ENCODE assay signal across 32 cellular contexts in the genomic region with DNA sequence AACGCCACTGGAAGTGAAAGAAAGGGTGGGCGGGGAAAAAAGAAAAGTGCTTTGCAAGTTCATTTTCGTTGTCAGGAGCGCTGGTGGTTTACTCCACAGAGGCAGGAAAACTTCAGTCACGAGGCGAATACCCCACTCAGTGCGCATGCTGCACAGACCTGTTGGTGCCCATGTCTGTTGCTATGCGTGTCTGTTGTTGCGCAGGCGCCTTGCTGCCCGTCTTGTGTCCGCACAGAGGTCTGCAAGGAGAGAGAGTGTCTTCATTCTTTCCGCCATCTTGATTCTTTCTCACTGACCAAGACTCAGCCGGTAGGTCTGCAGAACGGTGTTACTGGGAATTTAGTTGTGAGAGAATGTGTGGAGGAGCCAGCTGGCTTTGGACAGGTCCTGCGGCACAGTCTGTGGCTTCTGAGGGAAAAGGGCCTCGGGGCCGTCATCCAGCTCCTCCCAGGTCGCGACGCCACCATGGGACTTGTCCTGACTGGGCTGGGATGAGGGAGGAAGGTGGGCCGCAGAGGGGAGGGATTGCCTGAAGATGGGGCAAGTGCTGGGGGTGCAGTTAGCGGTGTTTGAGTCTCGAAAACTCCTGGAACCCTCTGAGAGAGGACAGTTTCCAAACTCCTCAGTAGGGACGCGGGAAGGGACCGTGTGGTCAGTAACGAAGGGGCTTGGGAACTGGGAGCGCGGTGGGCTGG. TPM values are rescaled to one million over a fixed set of nuclear protein-coding genes. Genes with fewer than 3 reads are reported as not detected.
"Had no signal": no experiment of that assay in that cellular context is flagged by ENCODE, and none has a peak within 500 bp of the region (broad histone marks: within the 10 kb centered on the region; RNA-seq: fewer than 3 reads in every experiment).

A gene with protein sequence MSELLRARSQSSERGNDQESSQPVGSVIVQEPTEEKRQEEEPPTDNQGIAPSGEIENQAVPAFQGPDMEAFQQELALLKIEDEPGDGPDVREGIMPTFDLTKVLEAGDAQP (plus strand): TSS at position 224 of the 695 bp plus-strand sequence. CDS start 1,003 bp downstream, outside the sequence.

- H3K36me3 ChIP-seq: ascending aorta, breast epithelium, cardiac muscle cell, esophagus muscularis mucosa, gastrocnemius medialis, heart left ventricle had no signal

- H3K27ac ChIP-seq: ascending aorta, breast epithelium, cardiac muscle cell, esophagus muscularis mucosa, foreskin keratinocyte, gastrocnemius medialis, heart left ventricle had no signal

- H3K4me1 ChIP-seq: ascending aorta, breast epithelium, esophagus muscularis mucosa, foreskin keratinocyte, gastrocnemius medialis, heart left ventricle had no signal

- ATAC-seq: activated CD4-positive, alpha-beta T cell treated with anti-CD3 and anti-CD28 coated beads for 36 hours; activated CD8-positive, alpha-beta memory T cell treated with anti-CD3 and anti-CD28 coated beads, Interleukin-2, amount 10 ng/mL, durations not matched to agents 7 days and 5 days; activated CD8-positive, alpha-beta T cell treated with anti-CD3 and anti-CD28 coated beads, Interleukin-2, amount 10 ng/mL, durations not matched to agents 7 days and 5 days; activated naive CD4-positive, alpha-beta T cell treated with anti-CD3 and anti-CD28 coated beads, Interleukin-2, amount 50 U/mL, for 72 hours; activated T-cell treated with anti-CD3 and anti-CD28 coated beads, Interleukin-2, amount 50 U/mL, for 72 hours; foreskin keratinocyte; gastrocnemius medialis; heart left ventricle had no signal

- H3K27me3 ChIP-seq: ascending aorta, cardiac muscle cell, esophagus muscularis mucosa, foreskin keratinocyte, gastrocnemius medialis, heart left ventricle had no signal

- H3K4me3 ChIP-seq: ascending aorta, breast epithelium, cardiac muscle cell, esophagus muscularis mucosa, gastrocnemius medialis, heart left ventricle had no signal

- H3K9me3 ChIP-seq: ascending aorta, breast epithelium had no signal

- DNase-seq: activated CD4-positive, alpha-beta memory T cell treated with anti-CD3 and anti-CD28 coated beads for 36 hours; activated CD4-positive, alpha-beta T cell treated with anti-CD3 and anti-CD28 coated beads for 36 hours; activated CD4-positive, alpha-beta T cell treated with anti-CD3 and anti-CD28 coated beads, Interleukin-2, amount 10 ng/mL, durations not matched to agents 24 days and 14 days; activated CD4-positive, CD25-positive, alpha-beta regulatory T cell; activated CD4-positive, CD25-positive, alpha-beta regulatory T cell treated with anti-CD3 and anti-CD28 coated beads, Interleukin-2, amount 50 U/mL, for 72 hours; activated CD8-positive, alpha-beta memory T cell treated with anti-CD3 and anti-CD28 coated beads, Interleukin-2, amount 10 ng/mL, durations not matched to agents 7 days and 5 days; activated CD8-positive, alpha-beta memory T cell treated with anti-CD3 and anti-CD28 coated beads, Interleukin-2, amount 50 U/mL, for 4 hours; activated CD8-positive, alpha-beta T cell treated with anti-CD3 and anti-CD28 coated beads, Interleukin-2, amount 10 ng/mL, durations not matched to agents 7 days and 5 days; activated gamma-delta T cell; activated naive CD4-positive, alpha-beta T cell; activated naive CD4-positive, alpha-beta T cell treated with anti-CD3 and anti-CD28 coated beads, Interleukin-2, amount 10 ng/mL, durations not matched to agents 7 days and 5 days; activated naive CD8-positive, alpha-beta T cell treated with anti-CD3 and anti-CD28 coated beads, Interleukin-2, amount 10 ng/mL, durations not matched to agents 7 days and 5 days; activated T-cell treated with anti-CD3 and anti-CD28 coated beads, Interleukin-2, amount 50 U/mL, for 24 hours; activated T-cell treated with anti-CD3 and anti-CD28 coated beads, Interleukin-2, amount 50 U/mL, for 72 hours; central memory CD4-positive, alpha-beta T cell; cerebellar nuclear complex; cortex of kidney; dermis blood vessel endothelial cell; effector CD4-positive, alpha-beta T cell; foreskin keratinocyte; gastrocnemius medialis; glutamatergic neuron; T-helper 2 cell had no signal

RNA-seq across cellular contexts. Expression of the gene that starts here (rescaled TPM):
- total RNA-seq: activated CD4-positive, alpha-beta memory T cell treated with anti-CD3 and anti-CD28 coated beads for 36 hours; activated CD4-positive, alpha-beta T cell treated with anti-CD3 and anti-CD28 coated beads for 36 hours; activated CD4-positive, alpha-beta T cell treated with anti-CD3 and anti-CD28 coated beads, Interleukin-2, amount 10 ng/mL, durations not matched to agents 24 days and 14 days; activated CD8-positive, alpha-beta memory T cell treated with anti-CD3 and anti-CD28 coated beads for 36 hours; activated CD8-positive, alpha-beta memory T cell treated with anti-CD3 and anti-CD28 coated beads, Interleukin-2, amount 10 ng/mL, durations not matched to agents 7 days and 5 days; activated CD8-positive, alpha-beta T cell treated with anti-CD3 and anti-CD28 coated beads, Interleukin-2, amount 10 ng/mL, durations not matched to agents 7 days and 5 days; activated naive CD8-positive, alpha-beta T cell treated with anti-CD3 and anti-CD28 coated beads, Interleukin-2, amount 10 ng/mL, durations not matched to agents 7 days and 5 days; activated T-cell treated with anti-CD3 and anti-CD28 coated beads, Interleukin-2, amount 50 U/mL, for 72 hours; ascending aorta; breast epithelium; cardiac muscle cell; dermis blood vessel endothelial cell; epithelial cell of proximal tubule; esophagus muscularis mucosa; foreskin keratinocyte; gastrocnemius medialis; heart left ventricle; T-helper 1 cell treated with Interleukin-12 subunit alpha and Interleukin-12 subunit beta and Interleukin-4 antibody, amounts not matched to agents 30 ng/mL and 1 ng/mL, for 36 hours had no signal
- polyA plus RNA-seq: cardiac muscle cell, foreskin keratinocyte, heart left ventricle had no signal
